Comparison of ENCODE assay signal across 2 cellular contexts in genomic region chr5:40860711-40861110, GRCh38.
TF ChIP-seq lines count a peak whose summit lies in the region.

No MANE protein-coding gene starts in this region.

TF ChIP-seq in HepG2, 621 proteins besides CTCF, POLR2A, EP300 and RAD21:
- peak; percentile 18; the same call in 1 of the 2 replicates for TF ChIP-seq ZNF121 (CRISPR knock-in tag; IDR thresholded peaks at IDR 0.05)
- TF ChIP-seq ZNF276 (CRISPR knock-in tag; IDR thresholded peaks at IDR 0.05; ENCODE audit: low read depth): no peak
- TF ChIP-seq LCORL (IDR thresholded peaks at IDR 0.05): no peak
- no peak for TF ChIP-seq LCORL (CRISPR knock-in tag; IDR thresholded peaks at IDR 0.05)
- TF ChIP-seq MAF1 (CRISPR knock-in tag; IDR thresholded peaks at IDR 0.05; ENCODE audit: borderline replicate concordance): no peak

TF ChIP-seq in K562, 482 proteins besides CTCF, POLR2A, EP300 and RAD21:
- peak; percentile 45 for TF ChIP-seq NFYB (IDR thresholded peaks at IDR 0.05; ENCODE audit: extremely low read depth, insufficient read length)
- TF ChIP-seq USF2 (CRISPR knock-in tag; IDR thresholded peaks at IDR 0.05): peak; percentile 63
- TF ChIP-seq ZNF740 (CRISPR knock-in tag; IDR thresholded peaks at IDR 0.05): no peak
- no peak for TF ChIP-seq ZNF740 (tag; IDR thresholded peaks at IDR 0.05)
- peak; percentile 65 for TF ChIP-seq USF1 (CRISPR knock-in tag; IDR thresholded peaks at IDR 0.05)
- peak in 1 of 2 experiments; percentile 48; a peak in 1 of 3 replicates for TF ChIP-seq CBX3 (IDR thresholded peaks at IDR 0.05; ENCODE audit: borderline replicate concordance in 1 of 2, low read length in 2 of 2)
- peak; percentile 38; the same call in 1 of the 2 replicates for TF ChIP-seq RAD51 (IDR thresholded peaks at IDR 0.05; ENCODE audit: borderline replicate concordance, low read depth)
